In genomic region chr7:79620291-79620690, GRCh38 we compare ENCODE assay signal across 21 cellular contexts.
"Had no signal": no experiment of that assay in that cellular context is flagged by ENCODE, and none has a peak within 500 bp of the region (broad histone marks: within the 10 kb centered on the region; RNA-seq: fewer than 3 reads in every experiment).

No MANE protein-coding gene starts in this region.

- H3K36me3 ChIP-seq: gastrocnemius medialis, left ventricle myocardium inferior, thoracic aorta had no signal

- H3K27ac ChIP-seq: body of pancreas, coronary artery, gastrocnemius medialis, left ventricle myocardium inferior, thoracic aorta had no signal

- H3K27me3 Mint-ChIP-seq: activated CD4-positive, alpha-beta T cell treated with anti-CD3 and anti-CD28 coated beads, Interleukin-2, amount 10 ng/mL, durations not matched to agents 24 days and 14 days; activated naive CD8-positive, alpha-beta T cell treated with anti-CD3 and anti-CD28 coated beads for 36 hours had no signal

- ATAC-seq: activated CD8-positive, alpha-beta T cell treated with anti-CD3 and anti-CD28 coated beads, Interleukin-2, amount 10 ng/mL, durations not matched to agents 7 days and 5 days; body of pancreas; gastrocnemius medialis had no signal

- DNase-seq: activated CD4-positive, alpha-beta T cell treated with anti-CD3 and anti-CD28 coated beads, Interleukin-2, amount 10 ng/mL, durations not matched to agents 24 days and 14 days; activated CD4-positive, CD25-positive, alpha-beta regulatory T cell; activated CD8-positive, alpha-beta memory T cell treated with anti-CD3 and anti-CD28 coated beads, Interleukin-2, amount 50 U/mL, for 4 hours; activated CD8-positive, alpha-beta T cell treated with anti-CD3 and anti-CD28 coated beads, Interleukin-2, amount 10 ng/mL, durations not matched to agents 7 days and 5 days; activated gamma-delta T cell; activated naive CD8-positive, alpha-beta T cell treated with anti-CD3 and anti-CD28 coated beads for 36 hours; activated T-cell treated with anti-CD3 and anti-CD28 coated beads, Interleukin-2, amount 50 U/mL, for 48 hours; amygdala; body of pancreas; central memory CD4-positive, alpha-beta T cell; effector CD8-positive, alpha-beta T cell; gastrocnemius medialis; islet precursor cell; left ventricle myocardium inferior; mesendoderm; nephron progenitor cell; stimulated activated CD4-positive, alpha-beta T cell treated with anti-CD3 and anti-CD28 coated beads, Interleukin-12 subunit alpha, Interleukin-12 subunit beta, amount 100 ng/mL, for 4 hours; stimulated activated CD4-positive, alpha-beta T cell treated with anti-CD3 and anti-CD28 coated beads, Interleukin-2, amount 100 ng/mL, for 24 hours; SW 1271 had no signal

- H3K4me1 ChIP-seq: body of pancreas, gastrocnemius medialis, left ventricle myocardium inferior had no signal

- H3K4me1 Mint-ChIP-seq: activated CD4-positive, alpha-beta T cell treated with anti-CD3 and anti-CD28 coated beads, Interleukin-2, amount 10 ng/mL, durations not matched to agents 24 days and 14 days; activated naive CD8-positive, alpha-beta T cell treated with anti-CD3 and anti-CD28 coated beads for 36 hours had no signal

- H3K9me3 Mint-ChIP-seq: activated naive CD8-positive, alpha-beta T cell treated with anti-CD3 and anti-CD28 coated beads for 36 hours had no signal

- H3K4me3 ChIP-seq: body of pancreas, coronary artery, gastrocnemius medialis, left ventricle myocardium inferior, thoracic aorta had no signal

- H3K4me3 Mint-ChIP-seq: activated CD4-positive, alpha-beta T cell treated with anti-CD3 and anti-CD28 coated beads, Interleukin-2, amount 10 ng/mL, durations not matched to agents 24 days and 14 days; activated CD8-positive, alpha-beta T cell treated with anti-CD3 and anti-CD28 coated beads, Interleukin-2, amount 10 ng/mL, durations not matched to agents 7 days and 5 days; activated naive CD8-positive, alpha-beta T cell treated with anti-CD3 and anti-CD28 coated beads for 36 hours; nephron progenitor cell had no signal

- H3K27ac Mint-ChIP-seq: activated CD4-positive, alpha-beta T cell treated with anti-CD3 and anti-CD28 coated beads, Interleukin-2, amount 10 ng/mL, durations not matched to agents 24 days and 14 days; activated CD8-positive, alpha-beta T cell treated with anti-CD3 and anti-CD28 coated beads, Interleukin-2, amount 10 ng/mL, durations not matched to agents 7 days and 5 days; activated naive CD8-positive, alpha-beta T cell treated with anti-CD3 and anti-CD28 coated beads for 36 hours; nephron progenitor cell had no signal

- H3K27me3 ChIP-seq: body of pancreas, gastrocnemius medialis had no signal

- H3K9me3 ChIP-seq: body of pancreas, gastrocnemius medialis, thoracic aorta had no signal
